In genomic region chr3:72447059-72447946, GRCh38 we compare ENCODE assay signal across 8 cellular contexts. TPM values are rescaled to one million over a fixed set of nuclear protein-coding genes. Genes with fewer than 3 reads are reported as not detected.
A peak's percentile ranks its signal among the peaks of the same experiment; 100 is the strongest.
DNase-seq lines count a peak whose midpoint lies in the region; FAIRE-seq and TF ChIP-seq lines count a peak whose summit lies in the region.

No MANE protein-coding gene starts in this region.

- H3K27me3 Mint-ChIP-seq in activated naive CD4-positive, alpha-beta T cell treated with anti-CD3 and anti-CD28 coated beads, Interleukin-2, amount 50 U/mL, for 24 hours = no peaks in the 10 kb centered on the region
- peaks cover 10% of the 10 kb centered on the region for H3K27me3 Mint-ChIP-seq in glutamatergic neuron (ENCODE audit: unreplicated experiment)

- FAIRE-seq in H54 (lab: Jason Lieb, UNC) = no peak

- peaks cover 6% of the 10 kb centered on the region for H3K9me3 Mint-ChIP-seq in activated naive CD4-positive, alpha-beta T cell treated with anti-CD3 and anti-CD28 coated beads, Interleukin-2, amount 50 U/mL, for 24 hours
- H3K9me3 Mint-ChIP-seq in glutamatergic neuron (ENCODE audit: unreplicated experiment) = peaks cover 14% of the 10 kb centered on the region

- peak overlapping the region; percentile 71 for H3K4me2 ChIP-seq in osteoblast (ENCODE audit: insufficient read depth, low read length)

- in situ Hi-C loops in G401 (cut with HindIII; ENCODE audit: low sequenced_read_pairs) = no loop called here

- TF ChIP-seq CTCF in LNCaP clone FGC (IDR thresholded peaks at IDR 0.05; ENCODE audit: control insufficient read depth, extremely low read depth, insufficient read depth) (no peak), glutamatergic neuron (IDR thresholded peaks at IDR 0.05; ENCODE audit: partially characterized antibody, unreplicated experiment) (no peak), osteoblast (IDR thresholded peaks at IDR 0.05; ENCODE audit: extremely low read depth, low read depth, low read length) (no peak), testis (IDR thresholded peaks at IDR 0.05) (peak in 1 of 3 experiments; percentile 14)

- H3K36me3 ChIP-seq in osteoblast (ENCODE audit: insufficient read depth, low read length) = no peaks in the 10 kb centered on the region
- no peaks in the 10 kb centered on the region for H3K36me3 ChIP-seq in testis (ENCODE audit: low read depth, missing control alignments)

- H3K4me1 Mint-ChIP-seq in activated naive CD4-positive, alpha-beta T cell treated with anti-CD3 and anti-CD28 coated beads, Interleukin-2, amount 50 U/mL, for 24 hours = peaks cover 41% of the 10 kb centered on the region
- H3K4me1 Mint-ChIP-seq in glutamatergic neuron (ENCODE audit: low read depth, unreplicated experiment) = peaks cover 22% of the 10 kb centered on the region

- peak overlapping the region; percentile 66 for H3K4me3 Mint-ChIP-seq in activated naive CD4-positive, alpha-beta T cell treated with anti-CD3 and anti-CD28 coated beads, Interleukin-2, amount 50 U/mL, for 24 hours
- peak overlapping the region; percentile 81 for H3K4me3 Mint-ChIP-seq in glutamatergic neuron (ENCODE audit: unreplicated experiment)

- H3K4me1 ChIP-seq in osteoblast (ENCODE audit: insufficient read depth, low read length) (peaks cover 7% of the 10 kb centered on the region), testis (peaks cover 17% of the 10 kb centered on the region)

- TF ChIP-seq POLR2A in H54 (IDR thresholded peaks at IDR 0.05; ENCODE audit: low read depth, low read length) = peak; percentile 26; the same call in 1 of the 2 replicates
- TF ChIP-seq POLR2A in testis (IDR thresholded peaks at IDR 0.05) = no peak

- peak overlapping the region; percentile 84 for H2AFZ ChIP-seq in osteoblast (ENCODE audit: low read length)

- peaks cover 22% of the 10 kb centered on the region for H3K36me3 Mint-ChIP-seq in activated naive CD4-positive, alpha-beta T cell treated with anti-CD3 and anti-CD28 coated beads, Interleukin-2, amount 50 U/mL, for 24 hours
- no peaks in the 10 kb centered on the region for H3K36me3 Mint-ChIP-seq in glutamatergic neuron (ENCODE audit: unreplicated experiment)

- intact Hi-C loops in testis (cut with DNase I; ENCODE audit: low total_unique reads) = no loop called here

- 27 to 53% methylated on average over 6 to 25 of the region's 97 CpGs for WGBS in testis, 2 donors

- peaks cover 43% of the 10 kb centered on the region for H4K20me1 ChIP-seq in osteoblast (ENCODE audit: insufficient read depth, low read length)

- peak overlapping the region; percentile 85 for H3K27ac Mint-ChIP-seq in activated naive CD4-positive, alpha-beta T cell treated with anti-CD3 and anti-CD28 coated beads, Interleukin-2, amount 50 U/mL, for 24 hours
- H3K27ac Mint-ChIP-seq in glutamatergic neuron (ENCODE audit: unreplicated experiment) = no peak overlapping the region

- peaks cover 45% of the 10 kb centered on the region for H3K79me2 ChIP-seq in osteoblast (ENCODE audit: insufficient read depth, low read length)

- H3K27ac ChIP-seq in osteoblast (ENCODE audit: low read depth, low read length) (peak overlapping the region; percentile 34), testis (peak overlapping the region; percentile 95 to 96)

- H3K4me3 ChIP-seq in LNCaP clone FGC (ENCODE audit: low read depth, low read length) = peak overlapping the region; percentile 80
- H3K4me3 ChIP-seq in osteoblast (ENCODE audit: insufficient read depth, low read length) = peak overlapping the region; percentile 87
- peak overlapping the region; percentile 90 to 94 for H3K4me3 ChIP-seq in testis

- H3K9me3 ChIP-seq in osteoblast (ENCODE audit: low read depth, low read length) (no peaks in the 10 kb centered on the region), testis (no peaks in the 10 kb centered on the region)

- DNase-seq in G401 (ENCODE audit: low spot score) (peak; percentile 84), H54 (ENCODE audit: insufficient read length, low spot score) (peak; percentile 85), LNCaP clone FGC (ENCODE audit: low read depth) (peak; percentile 51), SK-N-DZ (ENCODE audit: low spot score) (peak; percentile 71), glutamatergic neuron (peak; percentile 95), osteoblast (ENCODE audit: insufficient read length, low spot score, missing footprints) (peak; percentile 99), testis (peak; percentile 94)

- H3K27me3 ChIP-seq in osteoblast (ENCODE audit: insufficient read depth, low read length) (peaks cover 17% of the 10 kb centered on the region), testis (no peaks in the 10 kb centered on the region)

RNA-seq across cellular contexts. Expression of gene RYBP, which starts 0.9 kb away (rescaled TPM):
- total RNA-seq in G401 (2014; rRNA removed; shearing (Covaris generic)) = 6.3 and 7.5 TPM in 2 replicates
- 4.7 and 5.0 TPM in 2 replicates for polyA plus RNA-seq in SK-N-DZ (2014; cell fraction: cytosol; rRNA removed)
- 5.3 and 6.6 TPM in 2 replicates for polyA plus RNA-seq in SK-N-DZ (2014; cell fraction: nucleus; rRNA removed)
- total RNA-seq in glutamatergic neuron (ENCODE audit: unreplicated experiment) = 12.2 TPM
- total RNA-seq in osteoblast = 19.9 and 25.6 TPM in 2 replicates
- total RNA-seq in testis = 10 to 100 TPM; 19.8 to 22.1 TPM
- 32.2 TPM for polyA plus RNA-seq in testis (ENCODE audit: insufficient read depth, low read depth, low replicate concordance)

Comparison
In these comparisons a context has a peak if more than half of its experiments do, and no peak if none do; other contexts are left out.
1. Peak in every context shown above with its lines: DNase-seq, H3K4me3 ChIP-seq and H3K27ac ChIP-seq.